Comparison of ENCODE assay signal across 8 cellular contexts in the genomic region with DNA sequence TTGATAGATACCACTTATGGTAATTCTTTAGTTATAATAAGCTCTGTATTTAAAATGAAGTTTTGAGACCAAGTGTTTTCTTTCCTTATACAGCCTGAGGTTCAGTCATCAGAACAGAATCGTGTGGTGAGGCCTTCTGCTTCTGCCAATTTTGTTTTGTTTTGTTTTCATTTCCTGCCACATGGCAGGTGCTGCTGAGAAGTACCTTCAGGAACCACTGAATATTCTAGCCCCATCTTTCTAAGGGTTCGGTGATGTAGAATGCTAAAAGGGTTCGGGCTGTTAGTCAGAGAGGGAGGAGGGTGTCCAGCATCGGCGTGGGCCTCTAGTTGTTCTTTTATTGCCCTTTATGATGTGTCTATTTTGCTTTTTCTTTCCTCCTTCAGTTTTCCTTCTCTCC. TPM values are rescaled to one million over a fixed set of nuclear protein-coding genes. Genes with fewer than 3 reads are reported as not detected.
A peak's percentile ranks its signal among the peaks of the same experiment; 100 is the strongest.
DNase-seq lines count a peak whose midpoint lies in the region; ATAC-seq, FAIRE-seq and TF ChIP-seq lines count a peak whose summit lies in the region.

No MANE protein-coding gene starts in this region.

- no peaks in the 10 kb centered on the region for H3K27me3 Mint-ChIP-seq in astrocyte (ENCODE audit: low read depth, unreplicated experiment)

- peak; percentile 86 to 91 for ATAC-seq in activated CD4-positive, CD25-positive, alpha-beta regulatory T cell treated with anti-CD3 and anti-CD28 coated beads, Interleukin-2, amount 50 U/mL, for 24 hours
- peak; percentile 94 for ATAC-seq in stimulated activated effector memory CD8-positive, alpha-beta T cell treated with anti-CD3 and anti-CD28 coated beads, Interleukin-12 subunit alpha, Interleukin-12 subunit beta, amount 100 ng/mL, for 72 hours
- no peak for ATAC-seq in HG02981 (IDR thresholded peaks at IDR 0.05; ENCODE audit: unreplicated experiment)
- no peak for ATAC-seq in GM21381 (IDR thresholded peaks at IDR 0.05; ENCODE audit: unreplicated experiment)

- no peak for DNase-seq in activated CD4-positive, CD25-positive, alpha-beta regulatory T cell treated with anti-CD3 and anti-CD28 coated beads, Interleukin-2, amount 50 U/mL, for 72 hours
- peak; percentile 68 for DNase-seq in Karpas-422
- no peak for DNase-seq in astrocyte (ENCODE audit: low read depth)
- no peak for DNase-seq in stimulated activated effector memory CD8-positive, alpha-beta T cell treated with anti-CD3 and anti-CD28 coated beads, Interleukin-12 subunit alpha, Interleukin-12 subunit beta, amount 100 ng/mL, for 72 hours (ENCODE audit: low spot score in 2 of 2)
- no peak for DNase-seq in NCI-H526 (lab: John Stamatoyannopoulos, UW)

- H3K27ac ChIP-seq in Karpas-422 (ENCODE audit: low read length), result peak overlapping the region; percentile 49
- no peak overlapping the region for H3K27ac ChIP-seq in astrocyte (ENCODE audit: low read depth, low read length)

- H3K36me3 ChIP-seq in Karpas-422 (ENCODE audit: insufficient read depth, low read length), result 0 out of 2 replicates have a peak, but pooled peaks cover 3% of the 10 kb centered on the region
- no peaks in the 10 kb centered on the region for H3K36me3 ChIP-seq in astrocyte (ENCODE audit: insufficient read depth, low read length)

- no peak overlapping the region for H3K4me3 Mint-ChIP-seq in astrocyte (ENCODE audit: unreplicated experiment)
- H3K4me3 Mint-ChIP-seq in stimulated activated effector memory CD8-positive, alpha-beta T cell treated with anti-CD3 and anti-CD28 coated beads, Interleukin-12 subunit alpha, Interleukin-12 subunit beta, amount 100 ng/mL, for 72 hours, result peak overlapping the region; percentile 41

- peaks cover 39% of the 10 kb centered on the region for H3K4me1 Mint-ChIP-seq in astrocyte (ENCODE audit: low read depth, unreplicated experiment)
- H3K4me1 Mint-ChIP-seq in stimulated activated effector memory CD8-positive, alpha-beta T cell treated with anti-CD3 and anti-CD28 coated beads, Interleukin-12 subunit alpha, Interleukin-12 subunit beta, amount 100 ng/mL, for 72 hours, result peaks cover 51% of the 10 kb centered on the region

- H3K4me1 ChIP-seq in Karpas-422 (ENCODE audit: low read length) (peaks cover 64% of the 10 kb centered on the region), astrocyte (ENCODE audit: insufficient read depth, low read length) (peaks cover 18% of the 10 kb centered on the region)

- FAIRE-seq in astrocyte (lab: Jason Lieb, UNC), result no peak

- H2AFZ ChIP-seq in Karpas-422 (ENCODE audit: low read length), result no peak overlapping the region
- H2AFZ ChIP-seq in astrocyte (ENCODE audit: low read depth, low read length), result no peak overlapping the region

- H4K20me1 ChIP-seq in Karpas-422 (ENCODE audit: insufficient read depth, low read depth, low read length), result no peaks in the 10 kb centered on the region
- peaks cover 88% of the 10 kb centered on the region for H4K20me1 ChIP-seq in astrocyte (ENCODE audit: insufficient read depth, low read length)

- TF ChIP-seq CTCF in astrocyte (IDR thresholded peaks at IDR 0.05; ENCODE audit: insufficient read depth, low read depth, low read length), result no peak

- H3K79me2 ChIP-seq in Karpas-422 (ENCODE audit: low read length) (peaks cover 98% of the 10 kb centered on the region), astrocyte (ENCODE audit: insufficient read depth, low read length) (peaks cover 93% of the 10 kb centered on the region)

- no peak overlapping the region for H3K4me3 ChIP-seq in Karpas-422 (ENCODE audit: low read length)
- H3K4me3 ChIP-seq in astrocyte (ENCODE audit: insufficient read depth, low read depth, low read length), result no peak overlapping the region

- H3K27me3 ChIP-seq in Karpas-422 (ENCODE audit: low read length) (no peaks in the 10 kb centered on the region), astrocyte (ENCODE audit: insufficient read depth, low read length) (no peaks in the 10 kb centered on the region)

- no peak overlapping the region for H3K27ac Mint-ChIP-seq in astrocyte (ENCODE audit: unreplicated experiment)
- peak overlapping the region; percentile 71 for H3K27ac Mint-ChIP-seq in stimulated activated effector memory CD8-positive, alpha-beta T cell treated with anti-CD3 and anti-CD28 coated beads, Interleukin-12 subunit alpha, Interleukin-12 subunit beta, amount 100 ng/mL, for 72 hours

- H3K4me2 ChIP-seq in Karpas-422 (ENCODE audit: low read depth, low read length, poor library complexity, severe bottlenecking) (peak overlapping the region; percentile 49), astrocyte (ENCODE audit: low read length) (peak overlapping the region; percentile 36)

- no peaks in the 10 kb centered on the region for H3K9me3 Mint-ChIP-seq in astrocyte (ENCODE audit: unreplicated experiment)
- H3K9me3 Mint-ChIP-seq in stimulated activated effector memory CD8-positive, alpha-beta T cell treated with anti-CD3 and anti-CD28 coated beads, Interleukin-12 subunit alpha, Interleukin-12 subunit beta, amount 100 ng/mL, for 72 hours, result no peaks in the 10 kb centered on the region

- H3K9me3 ChIP-seq in Karpas-422 (ENCODE audit: low read length), result no peaks in the 10 kb centered on the region
- no peaks in the 10 kb centered on the region for H3K9me3 ChIP-seq in astrocyte (ENCODE audit: insufficient read depth, low read depth, low read length)

- no peaks in the 10 kb centered on the region for H3K9me2 ChIP-seq in Karpas-422 (replicated peaks; ENCODE audit: insufficient read depth, low read length)

- H3K9ac ChIP-seq in Karpas-422 (ENCODE audit: low read length) (no peak overlapping the region), astrocyte (ENCODE audit: low read length) (peak overlapping the region; percentile 1)

- no peaks in the 10 kb centered on the region for H3K36me3 Mint-ChIP-seq in astrocyte (ENCODE audit: low read depth, unreplicated experiment)
- no peaks in the 10 kb centered on the region for H3K36me3 Mint-ChIP-seq in stimulated activated effector memory CD8-positive, alpha-beta T cell treated with anti-CD3 and anti-CD28 coated beads, Interleukin-12 subunit alpha, Interleukin-12 subunit beta, amount 100 ng/mL, for 72 hours

RNA-seq across cellular contexts. Expression of a gene that starts 25.8 kb away (rescaled TPM):
- 32.0 and 41.1 TPM in 2 replicates for total RNA-seq in Karpas-422 (2014; rRNA removed; shearing (Covaris generic); ENCODE audit: low replicate concordance)
- 45.2 and 51.2 TPM in 2 replicates for total RNA-seq in astrocyte

Comparison
In these comparisons a context has a peak if more than half of its experiments do, and no peak if none do; other contexts are left out.
1. ATAC-seq: peak in activated CD4-positive, CD25-positive, alpha-beta regulatory T cell treated with anti-CD3 and anti-CD28 coated beads, Interleukin-2, amount 50 U/mL, for 24 hours (2 of 2) and stimulated activated effector memory CD8-positive, alpha-beta T cell treated with anti-CD3 and anti-CD28 coated beads, Interleukin-12 subunit alpha, Interleukin-12 subunit beta, amount 100 ng/mL, for 72 hours (single experiment); none in HG02981 (single experiment) and GM21381 (single experiment).